ENCODE assay signal across 1 cellular context in genomic region chr5:154740483-154740882, GRCh38.
TF ChIP-seq lines count a peak whose summit lies in the region.

No MANE protein-coding gene starts in this region.

TF ChIP-seq in liver, 16 proteins besides CTCF, POLR2A, EP300 and RAD21 (continued from another document):
- TF ChIP-seq REST (IDR thresholded peaks at IDR 0.05) (no peak), RXRA (IDR thresholded peaks at IDR 0.05) (peak; percentile 84), TAF1 (conservative IDR thresholded peaks at IDR 0.05) (no peak), HNF4A (conservative IDR thresholded peaks at IDR 0.05) (peak; percentile 48 to 56)
